In the genomic region with DNA sequence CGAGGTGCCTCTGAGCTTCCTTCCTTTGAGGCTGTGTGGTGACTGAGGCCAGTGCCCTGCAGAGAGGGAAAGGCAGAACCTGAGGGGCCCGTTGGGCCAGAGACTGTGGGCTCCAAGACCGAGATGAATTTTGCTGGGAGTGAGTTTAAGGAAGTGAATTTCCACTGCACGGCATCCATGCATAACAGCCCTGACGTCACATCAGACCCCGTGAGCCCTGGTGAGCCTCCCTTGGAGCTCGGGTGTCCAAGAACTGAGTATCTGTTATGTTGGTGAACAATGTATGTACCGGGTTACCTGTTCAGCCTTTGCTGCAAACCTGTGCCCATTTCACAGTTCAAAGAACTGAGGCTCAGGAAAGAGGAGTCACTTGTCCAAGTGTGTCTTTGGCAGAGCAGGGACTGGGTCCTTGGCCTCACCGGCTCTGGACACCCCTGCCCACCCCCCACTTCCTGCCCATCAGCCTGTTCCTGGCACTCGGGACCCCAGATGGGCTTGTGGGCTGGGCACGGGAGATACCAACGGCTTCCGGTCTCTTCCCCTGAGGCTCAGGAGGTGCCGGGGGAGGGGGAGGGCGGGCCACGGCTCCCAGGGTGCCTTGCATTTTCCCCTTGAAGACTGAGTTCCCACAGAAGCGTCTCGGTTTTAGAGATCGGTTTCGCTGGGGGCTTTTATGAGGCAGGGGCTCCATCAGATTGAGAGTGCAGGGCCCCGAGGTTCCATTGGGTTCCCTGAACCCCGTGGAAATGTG, we compare ENCODE assay signal across 12 cellular contexts. TPM values are rescaled to one million over a fixed set of nuclear protein-coding genes. Genes with fewer than 3 reads are reported as not detected.
A peak's percentile ranks its signal among the peaks of the same experiment; 100 is the strongest.
DNase-seq lines count a peak whose midpoint lies in the region; ATAC-seq and TF ChIP-seq lines count a peak whose summit lies in the region.
"Had no signal": no experiment of that assay in that cellular context is flagged by ENCODE, and none has a peak within 500 bp of the region (broad histone marks: within the 10 kb centered on the region; RNA-seq: fewer than 3 reads in every experiment).

No MANE protein-coding gene starts in this region.

- H3K36me3 Mint-ChIP-seq in activated CD4-positive, alpha-beta T cell treated with anti-CD3 and anti-CD28 coated beads for 36 hours (ENCODE audit: low read depth), result no peaks in the 10 kb centered on the region

- no peaks in the 10 kb centered on the region for H3K9me3 ChIP-seq in upper lobe of left lung
- peaks cover 0 to 6% (median 0%) of the 10 kb centered on the region in 4 donors for H3K9me3 ChIP-seq in stomach

- no peaks in the 10 kb centered on the region for H3K27me3 ChIP-seq in upper lobe of left lung
- H3K27me3 ChIP-seq in stomach, result peaks cover 3 to 52% (median 4%) of the 10 kb centered on the region in 3 donors

- no peak overlapping the region for H3K27ac ChIP-seq in upper lobe of left lung
- H3K27ac ChIP-seq in stomach, result no peak overlapping the region

- CTCF ChIA-PET in activated CD4-positive, alpha-beta T cell treated with anti-CD3 and anti-CD28 coated beads for 36 hours (lab: Charles Lee), result interaction anchor here (0.7 to 2.0 kb wide), 3 partner anchors 10 to 307 kb away, joined by 3 to 7 read pairs (median 7); no protein-coding TSS in a partner anchor

- peak overlapping the region; percentile 20 for H3K27ac Mint-ChIP-seq in activated CD4-positive, alpha-beta T cell treated with anti-CD3 and anti-CD28 coated beads for 36 hours

- TF ChIP-seq POLR2A in upper lobe of left lung (IDR thresholded peaks at IDR 0.05), result no peak
- TF ChIP-seq POLR2A in stomach (IDR thresholded peaks at IDR 0.05), result no peak

- no peaks in the 10 kb centered on the region for H3K9me3 Mint-ChIP-seq in activated CD4-positive, alpha-beta T cell treated with anti-CD3 and anti-CD28 coated beads for 36 hours (ENCODE audit: low read depth)

- ATAC-seq in activated CD4-positive, alpha-beta T cell treated with anti-CD3 and anti-CD28 coated beads for 36 hours, result peak; percentile 50
- ATAC-seq in upper lobe of left lung (ENCODE audit: low FRiP score in 2 of 2) (peak; percentile 26 to 31), GM19395 (IDR thresholded peaks at IDR 0.05; ENCODE audit: unreplicated experiment) (no peak)
- ATAC-seq: esophagus mucosa, left colon had no signal

- H3K36me3 ChIP-seq in upper lobe of left lung (no peaks in the 10 kb centered on the region), stomach (no peaks in the 10 kb centered on the region)

- peaks cover 0 to 8% (median 0%) of the 10 kb centered on the region in 4 donors for H3K4me1 ChIP-seq in upper lobe of left lung
- H3K4me1 ChIP-seq in stomach, result no peaks in the 10 kb centered on the region

- H3K4me3 ChIP-seq in upper lobe of left lung (no peak overlapping the region), stomach (no peak overlapping the region)

- POLR2A ChIA-PET in activated CD4-positive, alpha-beta T cell treated with anti-CD3 and anti-CD28 coated beads for 36 hours (lab: Charles Lee), result no interaction called here

- WGBS in upper lobe of left lung, 2 donors, result 25 to 39% methylated on average over 8 to 21 of the region's 22 CpGs
- 33 to 42% (median 36%) methylated on average over 20 to 22 of the region's 22 CpGs for WGBS in stomach, 5 donors

- TF ChIP-seq EP300 in upper lobe of left lung (IDR thresholded peaks at IDR 0.05), result no peak
- TF ChIP-seq EP300 in stomach (IDR thresholded peaks at IDR 0.05), result no peak

- no peaks in the 10 kb centered on the region for H3K27me3 Mint-ChIP-seq in activated CD4-positive, alpha-beta T cell treated with anti-CD3 and anti-CD28 coated beads for 36 hours

- DNase-seq in activated CD4-positive, alpha-beta T cell treated with anti-CD3 and anti-CD28 coated beads for 36 hours, result peak; percentile 69
- DNase-seq in activated CD4-positive, alpha-beta T cell treated with anti-CD3 and anti-CD28 coated beads for 1 hour, result no peak
- DNase-seq in activated T-cell treated with anti-CD3 and anti-CD28 coated beads for 48 hours (ENCODE audit: low read depth), result peak; percentile 25
- peak; percentile 58 for DNase-seq in iPS-NIHi11 (ENCODE audit: low spot score)
- peak; percentile 36 to 64 for DNase-seq in upper lobe of left lung
- no peak for DNase-seq in stomach
- DNase-seq in NCI-H1105 treated with DMSO at 0.1 percent for 48 hours (lab: John Stamatoyannopoulos, UW), result no peak
- DNase-seq: NCI-H146 had no signal

- peaks cover 35% of the 10 kb centered on the region for H3K4me1 Mint-ChIP-seq in activated CD4-positive, alpha-beta T cell treated with anti-CD3 and anti-CD28 coated beads for 36 hours

- TF ChIP-seq CTCF in upper lobe of left lung (IDR thresholded peaks at IDR 0.05), result no peak
- no peak for TF ChIP-seq CTCF in stomach (IDR thresholded peaks at IDR 0.05)

- intact Hi-C loops in activated CD4-positive, alpha-beta T cell treated with anti-CD3 and anti-CD28 coated beads for 36 hours (cut with DNase I, micrococcal nuclease), result no loop called here
- intact Hi-C loops in stomach (cut with DNase I; ENCODE audit: low total_unique reads), result no loop called here

- no peak overlapping the region for H3K4me3 Mint-ChIP-seq in activated CD4-positive, alpha-beta T cell treated with anti-CD3 and anti-CD28 coated beads for 36 hours

RNA-seq across cellular contexts. Expression of a gene that starts 33.7 kb away (rescaled TPM):
- not detected for total RNA-seq in activated CD4-positive, alpha-beta T cell treated with anti-CD3 and anti-CD28 coated beads for 36 hours
- total RNA-seq in upper lobe of left lung (not detected), stomach (not detected)
- not detected for polyA plus RNA-seq in stomach
- total RNA-seq: esophagus mucosa, left colon, RPMI7951 had no signal

RNA-seq across cellular contexts. Expression of a gene that starts 34.5 kb away (rescaled TPM):
- total RNA-seq in activated CD4-positive, alpha-beta T cell treated with anti-CD3 and anti-CD28 coated beads for 36 hours, result not detected
- total RNA-seq in upper lobe of left lung, result not detected
- not detected for total RNA-seq in stomach
- polyA plus RNA-seq in stomach, result not detected
- total RNA-seq: esophagus mucosa, left colon, RPMI7951 had no signal

RNA-seq across cellular contexts. Expression of a gene that starts 53.6 kb away (rescaled TPM):
- 1 to 10 TPM; 4.5 to 5.0 TPM for total RNA-seq in activated CD4-positive, alpha-beta T cell treated with anti-CD3 and anti-CD28 coated beads for 36 hours
- total RNA-seq in upper lobe of left lung (100 to 1,000 TPM in 1 of 6 donors, 10 to 100 TPM in 5; 11.9 to 103 (median 19.8) TPM), stomach (10 to 100 TPM in 3 of 5 donors, 1 to 10 TPM in 2; 2.3 to 28.5 (median 12.8) TPM)
- 1 to 10 TPM; 1.9 to 6.6 (median 5.7) TPM for polyA plus RNA-seq in stomach
- total RNA-seq: RPMI7951 had no signal

RNA-seq across cellular contexts. Expression of a gene that starts 57.3 kb away (rescaled TPM):
- total RNA-seq in activated CD4-positive, alpha-beta T cell treated with anti-CD3 and anti-CD28 coated beads for 36 hours, result not detected
- not detected for total RNA-seq in upper lobe of left lung
- total RNA-seq in stomach, result not detected
- not detected for polyA plus RNA-seq in stomach
- total RNA-seq: esophagus mucosa, left colon, RPMI7951 had no signal

Comparison
In these comparisons a context has a peak if more than half of its experiments do, and no peak if none do; other contexts are left out.
1. DNase-seq: peak in activated CD4-positive, alpha-beta T cell treated with anti-CD3 and anti-CD28 coated beads for 36 hours (single experiment), activated T-cell treated with anti-CD3 and anti-CD28 coated beads for 48 hours (single experiment), iPS-NIHi11 (single experiment) and upper lobe of left lung (2 of 2); none in activated CD4-positive, alpha-beta T cell treated with anti-CD3 and anti-CD28 coated beads for 1 hour (single experiment), stomach (single experiment) and NCI-H1105 treated with DMSO at 0.1 percent for 48 hours (single experiment).